In the genomic region with DNA sequence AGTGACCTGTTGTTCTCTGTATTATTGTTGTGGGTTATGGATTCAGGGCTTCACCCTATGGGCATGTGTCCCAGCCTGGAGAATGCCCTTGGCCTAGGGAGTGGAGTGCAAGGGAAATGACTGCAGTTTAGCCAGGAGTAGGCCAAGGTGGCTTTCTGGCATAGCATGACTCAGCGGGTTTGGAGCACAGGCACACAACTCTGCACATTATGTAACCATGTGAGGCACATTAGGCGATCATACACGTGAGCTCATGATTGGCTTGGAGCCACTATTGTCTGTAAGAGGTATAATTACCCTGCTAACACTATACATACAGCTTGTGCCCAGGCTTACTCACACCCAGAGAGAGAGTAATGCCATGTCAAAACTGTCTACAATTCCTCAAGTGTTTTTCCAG, we compare ENCODE assay signal across 14 cellular contexts. TPM values are rescaled to one million over a fixed set of nuclear protein-coding genes. Genes with fewer than 3 reads are reported as not detected.
DNase-seq lines count a peak whose midpoint lies in the region; ATAC-seq, FAIRE-seq and TF ChIP-seq lines count a peak whose summit lies in the region.
"Had no signal": no experiment of that assay in that cellular context is flagged by ENCODE, and none has a peak within 500 bp of the region (broad histone marks: within the 10 kb centered on the region; RNA-seq: fewer than 3 reads in every experiment).

No MANE protein-coding gene starts in this region.

- no peak overlapping the region for H3K4me2 ChIP-seq in PC-3 (ENCODE audit: low read length)

- H3K4me3 ChIP-seq in PC-3 (ENCODE audit: low read length): no peak overlapping the region
- H3K4me3 ChIP-seq: right atrium auricular region had no signal

- no peak for TF ChIP-seq CTCF in PC-3 (conservative IDR thresholded peaks at IDR 0.05; ENCODE audit: low read depth, low read length)

- BruUV-seq in PC-3 (replicated peaks; lab: Mats Ljungman, UMichigan): no TSS peak

- FAIRE-seq in urothelium cell line (lab: Jason Lieb, UNC): peak; percentile 83

- H4K20me1 ChIP-seq in PC-3 (ENCODE audit: low read length): no peaks in the 10 kb centered on the region

- H2AFZ ChIP-seq in PC-3 (ENCODE audit: low read length): peak overlapping the region; percentile 34; the same call in 1 of the 2 replicates

- no peaks in the 10 kb centered on the region for H3K4me1 ChIP-seq in PC-3 (ENCODE audit: insufficient read depth, low read length)
- H3K4me1 ChIP-seq: right atrium auricular region had no signal

- ATAC-seq in PC-3 (no peak), GM19467 (IDR thresholded peaks at IDR 0.05; ENCODE audit: unreplicated experiment) (no peak)

- POLR2A ChIA-PET in PC-3 (lab: Charles Lee; ENCODE audit: unreplicated experiment): no interaction called here

- H3K27ac ChIP-seq in PC-3 (ENCODE audit: low read length): no peak overlapping the region
- H3K27ac ChIP-seq: right atrium auricular region had no signal

- no peaks in the 10 kb centered on the region for H3K79me2 ChIP-seq in PC-3 (ENCODE audit: low read length)

- H3K9ac ChIP-seq in PC-3 (ENCODE audit: low read length): no peak overlapping the region

- H3F3A ChIP-seq in PC-3 (ENCODE audit: low read length, unreplicated experiment): no peaks in the 10 kb centered on the region

- CTCF ChIA-PET in PC-3 (lab: Charles Lee): no interaction called here

- H3K9me2 ChIP-seq in PC-3 (replicated peaks; ENCODE audit: low read length): no peaks in the 10 kb centered on the region

- DNase-seq in NCI-H345 (lab: John Stamatoyannopoulos, UW): peak; percentile 15
- no peak for DNase-seq in NCI-H345 treated with DMSO at 0.1 percent for 48 hours (lab: John Stamatoyannopoulos, UW; ENCODE audit: unreplicated experiment)
- peak; percentile 13 for DNase-seq in PC-3
- DNase-seq in glomerular visceral epithelial cell (ENCODE audit: extremely low spot score): peak; percentile 78
- peak; percentile 51 for DNase-seq in urothelium cell line (ENCODE audit: low spot score)
- no peak for DNase-seq in cortex of kidney (lab: John Stamatoyannopoulos, UW)
- DNase-seq in activated CD4-positive, alpha-beta T cell treated with anti-CD3 and anti-CD28 coated beads for 1 hour: no peak
- DNase-seq: ACHN; effector CD4-positive, alpha-beta T cell; hypothalamus; NCI-H146; Right ventricle myocardium superior had no signal

- no peaks in the 10 kb centered on the region for H3K27me3 ChIP-seq in PC-3 (ENCODE audit: low read length)
- H3K27me3 ChIP-seq: right atrium auricular region had no signal

- H3K9me3 ChIP-seq in PC-3 (ENCODE audit: low read length): no peaks in the 10 kb centered on the region
- H3K9me3 ChIP-seq: right atrium auricular region had no signal

- intact Hi-C loops in PC-3 (cut with micrococcal nuclease): no loop called here

- no peaks in the 10 kb centered on the region for H3K36me3 ChIP-seq in PC-3 (ENCODE audit: low read depth, low read length)
- H3K36me3 ChIP-seq: right atrium auricular region had no signal

RNA-seq across cellular contexts. Expression of gene TACR3, which starts 35.1 kb away (rescaled TPM):
- total RNA-seq in PC-3 (2014; rRNA removed): not detected in 2 replicates
- total RNA-seq: right atrium auricular region, Right ventricle myocardium superior had no signal

Comparison
In these comparisons a context has a peak if more than half of its experiments do, and no peak if none do; other contexts are left out.
1. DNase-seq: peak in NCI-H345 (single experiment), PC-3 (single experiment), glomerular visceral epithelial cell (single experiment) and urothelium cell line (single experiment); none in NCI-H345 treated with DMSO at 0.1 percent for 48 hours (single experiment), cortex of kidney (single experiment) and activated CD4-positive, alpha-beta T cell treated with anti-CD3 and anti-CD28 coated beads for 1 hour (single experiment).